12 cellular contexts compared by ENCODE assay signal in the genomic region with DNA sequence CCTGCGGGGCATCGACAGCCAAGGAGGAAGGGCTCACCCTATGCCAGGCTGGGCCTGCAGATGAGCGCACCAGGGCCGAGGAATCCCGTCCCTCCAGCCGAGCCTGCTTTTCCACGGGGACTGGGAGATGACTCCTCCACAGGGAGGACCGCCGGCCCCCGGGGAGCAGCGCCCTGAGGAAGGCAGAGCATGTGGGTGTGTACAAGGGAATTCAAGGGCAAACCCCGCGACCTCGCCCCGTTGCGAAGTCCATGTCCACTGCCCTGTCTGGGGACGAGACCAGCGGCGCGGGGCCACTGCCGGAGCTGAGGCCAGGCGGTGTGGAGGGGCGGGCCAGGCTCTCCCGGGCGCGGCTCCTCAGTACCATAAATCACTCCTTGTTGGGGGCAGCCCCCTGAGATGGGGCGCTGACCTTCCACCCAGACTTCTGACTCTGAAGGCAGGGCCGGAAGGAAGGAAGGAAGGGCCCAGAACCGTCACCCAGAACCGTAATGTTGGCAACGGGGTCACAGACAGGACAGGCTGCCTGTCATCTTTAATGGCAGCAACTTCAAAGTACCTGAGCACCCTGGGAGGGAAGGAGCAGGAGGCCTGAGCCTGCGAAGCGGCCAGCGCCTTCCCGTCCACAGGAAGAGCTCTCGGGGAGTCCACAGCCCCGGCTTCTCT. TPM values are rescaled to one million over a fixed set of nuclear protein-coding genes. Genes with fewer than 3 reads are reported as not detected.
DNase-seq lines count a peak whose midpoint lies in the region; ATAC-seq, FAIRE-seq and TF ChIP-seq lines count a peak whose summit lies in the region.
"Had no signal": no experiment of that assay in that cellular context is flagged by ENCODE, and none has a peak within 500 bp of the region (broad histone marks: within the 10 kb centered on the region; RNA-seq: fewer than 3 reads in every experiment).

No MANE protein-coding gene starts in this region.

- no peak overlapping the region for H3K4me3 Mint-ChIP-seq in stimulated activated naive B cell treated with anti-CD40 and anti-IgM and Interleukin-4, amounts not matched to agents 10 μg/mL and 1 μg/mL and 100 μg/mL, for 72 hours
- H3K4me3 Mint-ChIP-seq in activated T-helper 1 cell treated with anti-CD3 and anti-CD28 coated beads, Interleukin-12 subunit alpha, Interleukin-12 subunit beta, Interleukin-2, Interleukin-4 antibody, amounts not matched to agents 30 ng/mL and 10 ng/mL and 1 ng/mL, durations not matched to agents 14 hours and 24 hours and 36 hours: no peak overlapping the region
- H3K4me3 Mint-ChIP-seq: activated T-cell treated with anti-CD3 and anti-CD28 coated beads, Interleukin-2, amount 50 U/mL, for 72 hours had no signal

- no peaks in the 10 kb centered on the region for H3K9me3 Mint-ChIP-seq in stimulated activated naive B cell treated with anti-CD40 and anti-IgM and Interleukin-4, amounts not matched to agents 10 μg/mL and 1 μg/mL and 100 μg/mL, for 72 hours
- H3K9me3 Mint-ChIP-seq in activated T-helper 1 cell treated with anti-CD3 and anti-CD28 coated beads, Interleukin-12 subunit alpha, Interleukin-12 subunit beta, Interleukin-2, Interleukin-4 antibody, amounts not matched to agents 30 ng/mL and 10 ng/mL and 1 ng/mL, durations not matched to agents 14 hours and 24 hours and 36 hours: no peaks in the 10 kb centered on the region
- H3K9me3 Mint-ChIP-seq: activated T-cell treated with anti-CD3 and anti-CD28 coated beads, Interleukin-2, amount 50 U/mL, for 72 hours had no signal

- no peaks in the 10 kb centered on the region for H3K27me3 ChIP-seq in bronchial epithelial cell (ENCODE audit: control insufficient read depth, insufficient read depth, low read length)

- peaks cover 47 to 86% of the 10 kb centered on the region in 2 donors for H3K4me1 Mint-ChIP-seq in stimulated activated naive B cell treated with anti-CD40 and anti-IgM and Interleukin-4, amounts not matched to agents 10 μg/mL and 1 μg/mL and 100 μg/mL, for 72 hours
- peaks cover 14% of the 10 kb centered on the region for H3K4me1 Mint-ChIP-seq in activated T-helper 1 cell treated with anti-CD3 and anti-CD28 coated beads, Interleukin-12 subunit alpha, Interleukin-12 subunit beta, Interleukin-2, Interleukin-4 antibody, amounts not matched to agents 30 ng/mL and 10 ng/mL and 1 ng/mL, durations not matched to agents 14 hours and 24 hours and 36 hours (ENCODE audit: low read depth)

- no peak for FAIRE-seq in bronchial epithelial cell (lab: Jason Lieb, UNC)
- no peak for FAIRE-seq in GM12892 (lab: Jason Lieb, UNC)

- H3K27ac Mint-ChIP-seq in stimulated activated naive B cell treated with anti-CD40 and anti-IgM and Interleukin-4, amounts not matched to agents 10 μg/mL and 1 μg/mL and 100 μg/mL, for 72 hours: peak overlapping the region; percentile 22
- H3K27ac Mint-ChIP-seq in activated T-helper 1 cell treated with anti-CD3 and anti-CD28 coated beads, Interleukin-12 subunit alpha, Interleukin-12 subunit beta, Interleukin-2, Interleukin-4 antibody, amounts not matched to agents 30 ng/mL and 10 ng/mL and 1 ng/mL, durations not matched to agents 14 hours and 24 hours and 36 hours: no peak overlapping the region
- H3K27ac Mint-ChIP-seq: activated T-cell treated with anti-CD3 and anti-CD28 coated beads, Interleukin-2, amount 50 U/mL, for 72 hours had no signal

- TF ChIP-seq CTCF in bronchial epithelial cell (IDR thresholded peaks at IDR 0.05; ENCODE audit: insufficient read depth, low read length, severe bottlenecking) (no peak), lower leg skin (IDR thresholded peaks at IDR 0.05) (no peak)

- intact Hi-C loops in lower leg skin (cut with DNase I; ENCODE audit: low total_unique reads): no loop called here
- intact Hi-C loops in activated T-helper 1 cell treated with anti-CD3 and anti-CD28 coated beads, Interleukin-12 subunit alpha, Interleukin-12 subunit beta, Interleukin-2, Interleukin-4 antibody, amounts not matched to agents 30 ng/mL and 10 ng/mL and 1 ng/mL, durations not matched to agents 14 hours and 24 hours and 36 hours (cut with micrococcal nuclease): no loop called here

- DNase-seq in H4 (ENCODE audit: low spot score) (peak; percentile 1), bronchial epithelial cell (ENCODE audit: low read depth) (peak; percentile 61), lower leg skin (ENCODE audit: low spot score in 2 of 2) (peak; percentile 43 to 91), HK-2 (ENCODE audit: unreplicated experiment) (no peak), GM12892 (ENCODE audit: insufficient read length) (no peak)
- no peak for DNase-seq in stimulated activated naive B cell treated with anti-CD40 and anti-IgM and Interleukin-4, amounts not matched to agents 10 μg/mL and 1 μg/mL and 100 μg/mL, for 72 hours
- DNase-seq in activated T-helper 1 cell treated with anti-CD3 and anti-CD28 coated beads, Interleukin-12 subunit alpha, Interleukin-12 subunit beta, Interleukin-2, Interleukin-4 antibody, amounts not matched to agents 30 ng/mL and 10 ng/mL and 1 ng/mL, durations not matched to agents 14 hours and 24 hours and 36 hours (ENCODE audit: low spot score): no peak
- DNase-seq: activated T-cell treated with anti-CD3 and anti-CD28 coated beads, Interleukin-2, amount 50 U/mL, for 72 hours; effector memory CD4-positive, alpha-beta T cell; left cardiac atrium; NCI-H226 had no signal

- H3K27me3 Mint-ChIP-seq in stimulated activated naive B cell treated with anti-CD40 and anti-IgM and Interleukin-4, amounts not matched to agents 10 μg/mL and 1 μg/mL and 100 μg/mL, for 72 hours: no peaks in the 10 kb centered on the region
- H3K27me3 Mint-ChIP-seq in activated T-helper 1 cell treated with anti-CD3 and anti-CD28 coated beads, Interleukin-12 subunit alpha, Interleukin-12 subunit beta, Interleukin-2, Interleukin-4 antibody, amounts not matched to agents 30 ng/mL and 10 ng/mL and 1 ng/mL, durations not matched to agents 14 hours and 24 hours and 36 hours (ENCODE audit: insufficient read depth): no peaks in the 10 kb centered on the region

- peaks cover 1% of the 10 kb centered on the region for H3K36me3 ChIP-seq in bronchial epithelial cell (ENCODE audit: control insufficient read depth, insufficient read depth, low read length)

- ATAC-seq in stimulated activated naive B cell treated with anti-CD40 and anti-IgM and Interleukin-4, amounts not matched to agents 10 μg/mL and 1 μg/mL and 100 μg/mL, for 72 hours (replicated peaks): peak; percentile 33 to 50
- ATAC-seq in GM21576 (IDR thresholded peaks at IDR 0.05; ENCODE audit: unreplicated experiment): no peak

- peaks cover 25 to 65% of the 10 kb centered on the region in 2 donors for H3K36me3 Mint-ChIP-seq in stimulated activated naive B cell treated with anti-CD40 and anti-IgM and Interleukin-4, amounts not matched to agents 10 μg/mL and 1 μg/mL and 100 μg/mL, for 72 hours
- peaks cover 19% of the 10 kb centered on the region for H3K36me3 Mint-ChIP-seq in activated T-helper 1 cell treated with anti-CD3 and anti-CD28 coated beads, Interleukin-12 subunit alpha, Interleukin-12 subunit beta, Interleukin-2, Interleukin-4 antibody, amounts not matched to agents 30 ng/mL and 10 ng/mL and 1 ng/mL, durations not matched to agents 14 hours and 24 hours and 36 hours (ENCODE audit: low read depth)

- WGBS in lower leg skin, 2 donors: 14 to 20% methylated on average over 31 to 34 of the region's 37 CpGs

- no peak for TF ChIP-seq POLR2A in lower leg skin (IDR thresholded peaks at IDR 0.05)
- TF ChIP-seq POLR2A in GM12892 (IDR thresholded peaks at IDR 0.05; ENCODE audit: low read depth, low read length): no peak

- no peak overlapping the region for H3K4me3 ChIP-seq in bronchial epithelial cell (ENCODE audit: low read depth, low read length)
- no peak overlapping the region for H3K4me3 ChIP-seq in lower leg skin (ENCODE audit: low read depth, poor library complexity, severe bottlenecking)

RNA-seq across cellular contexts. Expression of gene RNF34, which starts 52.6 kb away (rescaled TPM):
- total RNA-seq in H4 (2014; rRNA removed; shearing (Covaris generic)): 51.1 and 54.5 TPM in 2 replicates
- total RNA-seq in bronchial epithelial cell (49.5 and 144 TPM in 2 replicates), lower leg skin (10 to 100 TPM; 18.9 to 32.1 (median 25.8) TPM)
- total RNA-seq in activated T-helper 1 cell treated with anti-CD3 and anti-CD28 coated beads, Interleukin-12 subunit alpha, Interleukin-12 subunit beta, Interleukin-2, Interleukin-4 antibody, amounts not matched to agents 30 ng/mL and 10 ng/mL and 1 ng/mL, durations not matched to agents 14 hours and 24 hours and 36 hours: 80.6 and 83.7 TPM in 2 replicates
- 53.3 TPM for polyA plus RNA-seq in GM12892 (2012; ENCODE audit: missing spikeins)

Comparison
In these comparisons a context has a peak if more than half of its experiments do, and no peak if none do; other contexts are left out.
1. DNase-seq: peak in H4 (single experiment), bronchial epithelial cell (single experiment) and lower leg skin (2 of 2); none in stimulated activated naive B cell treated with anti-CD40 and anti-IgM and Interleukin-4, amounts not matched to agents 10 μg/mL and 1 μg/mL and 100 μg/mL, for 72 hours (single experiment), HK-2 (single experiment), activated T-helper 1 cell treated with anti-CD3 and anti-CD28 coated beads, Interleukin-12 subunit alpha, Interleukin-12 subunit beta, Interleukin-2, Interleukin-4 antibody, amounts not matched to agents 30 ng/mL and 10 ng/mL and 1 ng/mL, durations not matched to agents 14 hours and 24 hours and 36 hours (single experiment) and GM12892 (single experiment).